In genomic region chrX:130120746-130121504, GRCh38 we compare ENCODE assay signal across 8 cellular contexts. TPM values are rescaled to one million over a fixed set of nuclear protein-coding genes. Genes with fewer than 3 reads are reported as not detected.
DNase-seq lines count a peak whose midpoint lies in the region; ATAC-seq and TF ChIP-seq lines count a peak whose summit lies in the region.

No MANE protein-coding gene starts in this region.

- H3K9me3 Mint-ChIP-seq in activated naive CD4-positive, alpha-beta T cell treated with anti-CD3 and anti-CD28 coated beads for 36 hours, result no peaks in the 10 kb centered on the region
- H3K9me3 Mint-ChIP-seq in glutamatergic neuron (ENCODE audit: unreplicated experiment), result peaks cover 2% of the 10 kb centered on the region

- H3K4me3 ChIP-seq in AG04449 (ENCODE audit: low read depth, low read length), result peak overlapping the region; percentile 41
- peak overlapping the region; percentile 22 for H3K4me3 ChIP-seq in ovary
- peak overlapping the region; percentile 42 to 54 for H3K4me3 ChIP-seq in tibial artery

- peak; percentile 68 for TF ChIP-seq CTCF in AG04449 (IDR thresholded peaks at IDR 0.05; ENCODE audit: insufficient read depth, low read length, missing control alignments)
- TF ChIP-seq CTCF in glutamatergic neuron (IDR thresholded peaks at IDR 0.05; ENCODE audit: partially characterized antibody, unreplicated experiment), result peak; percentile 55
- peak; percentile 60 to 83 (median 74) for TF ChIP-seq CTCF in ovary (IDR thresholded peaks at IDR 0.05)
- peak; percentile 66 to 71 for TF ChIP-seq CTCF in tibial artery (IDR thresholded peaks at IDR 0.05)

- peak overlapping the region; percentile 83 to 84 for H3K27ac ChIP-seq in ovary
- peak overlapping the region; percentile 75 to 77 for H3K27ac ChIP-seq in tibial artery

- H3K27ac Mint-ChIP-seq in activated naive CD4-positive, alpha-beta T cell treated with anti-CD3 and anti-CD28 coated beads for 36 hours, result no peak overlapping the region
- no peak overlapping the region for H3K27ac Mint-ChIP-seq in glutamatergic neuron (ENCODE audit: unreplicated experiment)

- peak overlapping the region; percentile 61 for H3K4me3 Mint-ChIP-seq in activated naive CD4-positive, alpha-beta T cell treated with anti-CD3 and anti-CD28 coated beads for 36 hours
- peak overlapping the region; percentile 71 for H3K4me3 Mint-ChIP-seq in glutamatergic neuron (ENCODE audit: unreplicated experiment)

- TF ChIP-seq POLR2A in ovary (IDR thresholded peaks at IDR 0.05), result no peak

- 22 to 36% (median 29%) methylated on average over 55 to 58 of the region's 58 CpGs for whole genome bisulfite sequencing in ovary, 3 donors

- peaks cover 15% of the 10 kb centered on the region for H3K4me1 Mint-ChIP-seq in activated naive CD4-positive, alpha-beta T cell treated with anti-CD3 and anti-CD28 coated beads for 36 hours (ENCODE audit: low read depth)
- H3K4me1 Mint-ChIP-seq in glutamatergic neuron (ENCODE audit: low read depth, unreplicated experiment), result peaks cover 2% of the 10 kb centered on the region

- DNase-seq in AG04449 (ENCODE audit: low read depth, low spot score), result no peak
- peak; percentile 86 for DNase-seq in RPMI8226
- peak; percentile 77 for DNase-seq in activated naive CD4-positive, alpha-beta T cell treated with anti-CD3 and anti-CD28 coated beads for 36 hours
- peak; percentile 75 for DNase-seq in glutamatergic neuron
- peak; percentile 78 to 86 (median 82) for DNase-seq in ovary
- DNase-seq in tibial artery, result peak; percentile 83 to 88

- H3K9me3 ChIP-seq in ovary (no peaks in the 10 kb centered on the region), tibial artery (no peaks in the 10 kb centered on the region)

- POLR2A ChIA-PET in AG04449 (lab: Yijun Ruan, JAX), result interaction anchor here (0.7 to 1.3 kb wide), 3 partner anchors 10 to 59 kb away, joined by 3 to 4 read pairs (median 4); no protein-coding TSS in a partner anchor

- ATAC-seq in GM18909 (IDR thresholded peaks at IDR 0.05; ENCODE audit: poor library complexity, unreplicated experiment) (peak; percentile 66), HG03175 (IDR thresholded peaks at IDR 0.05; ENCODE audit: unreplicated experiment) (peak; percentile 82)

- CTCF ChIA-PET in AG04449 (lab: Yijun Ruan, JAX), result interaction anchor here (0.6 to 4.8 kb wide), 7 partner anchors 9 to 189 kb away, joined by 3 to 37 read pairs (median 4); no protein-coding TSS in a partner anchor
- CTCF ChIA-PET in activated naive CD4-positive, alpha-beta T cell treated with anti-CD3 and anti-CD28 coated beads for 36 hours (lab: Charles Lee), result interaction anchor here (0.6 to 5.9 kb wide), 12 partner anchors 12 to 333 kb away, joined by 3 to 74 read pairs (median 4); no protein-coding TSS in a partner anchor

- H3K4me1 ChIP-seq in ovary (ENCODE audit: insufficient read depth) (peaks cover 6% of the 10 kb centered on the region), tibial artery (peaks cover 0 to 39% (median 14%) of the 10 kb centered on the region in 4 donors)

- H3K36me3 ChIP-seq in ovary, result no peaks in the 10 kb centered on the region
- no peaks in the 10 kb centered on the region for H3K36me3 ChIP-seq in tibial artery

- intact Hi-C loops in activated naive CD4-positive, alpha-beta T cell treated with anti-CD3 and anti-CD28 coated beads for 36 hours (cut with micrococcal nuclease), result loop anchor here (1.0 to 5.0 kb wide), 7 partner anchors 12 to 139 kb away; partner anchors contain the start of gene BCORL1
- intact Hi-C loops in ovary (cut with DNase I) (loop anchor here in 1 of 4 donors (2.0 kb wide), 1 partner anchor 40 kb away; no protein-coding TSS in a partner anchor), tibial artery (cut with DNase I; ENCODE audit: low total_unique reads) (loop anchor here (5.0 kb wide), 1 partner anchor 39 kb away; no protein-coding TSS in a partner anchor)

- peaks cover 2% of the 10 kb centered on the region for H3K36me3 Mint-ChIP-seq in activated naive CD4-positive, alpha-beta T cell treated with anti-CD3 and anti-CD28 coated beads for 36 hours (ENCODE audit: low read depth)
- H3K36me3 Mint-ChIP-seq in glutamatergic neuron (ENCODE audit: unreplicated experiment), result no peaks in the 10 kb centered on the region

- TF ChIP-seq EP300 in ovary (IDR thresholded peaks at IDR 0.05), result no peak

- no peaks in the 10 kb centered on the region for H3K27me3 Mint-ChIP-seq in activated naive CD4-positive, alpha-beta T cell treated with anti-CD3 and anti-CD28 coated beads for 36 hours (ENCODE audit: low read depth)
- peaks cover 2% of the 10 kb centered on the region for H3K27me3 Mint-ChIP-seq in glutamatergic neuron (ENCODE audit: unreplicated experiment)

- H3K27me3 ChIP-seq in ovary (no peaks in the 10 kb centered on the region), tibial artery (no peaks in the 10 kb centered on the region)

RNA-seq across cellular contexts. Expression of gene ELF4, which starts 10.6 kb away (rescaled TPM):
- 10 to 100 TPM; 15.8 to 16.5 TPM for total RNA-seq in activated naive CD4-positive, alpha-beta T cell treated with anti-CD3 and anti-CD28 coated beads for 36 hours
- total RNA-seq in glutamatergic neuron (ENCODE audit: unreplicated experiment), result 0.10 TPM
- total RNA-seq in ovary, result 10 to 100 TPM in 6 of 7 donors, 1 to 10 TPM in 1; 9.3 to 24.2 (median 20.2) TPM
- polyA plus RNA-seq in ovary, result 10 to 100 TPM; 13.0 to 25.6 TPM

RNA-seq across cellular contexts. Expression of gene AIFM1, which starts 44.7 kb away (rescaled TPM):
- 10 to 100 TPM; 59.4 to 63.1 TPM for total RNA-seq in activated naive CD4-positive, alpha-beta T cell treated with anti-CD3 and anti-CD28 coated beads for 36 hours
- total RNA-seq in glutamatergic neuron (ENCODE audit: unreplicated experiment), result 29.1 TPM
- total RNA-seq in ovary, result 10 to 100 TPM in 6 of 7 donors, 1 to 10 TPM in 1; 5.2 to 25.6 (median 20.5) TPM
- polyA plus RNA-seq in ovary, result 10 to 100 TPM; 11.7 to 51.4 TPM

RNA-seq across cellular contexts. Expression of gene RAB33A, which starts 50.8 kb away (rescaled TPM):
- total RNA-seq in activated naive CD4-positive, alpha-beta T cell treated with anti-CD3 and anti-CD28 coated beads for 36 hours, result 10 to 100 TPM; 11.3 to 15.1 TPM
- total RNA-seq in glutamatergic neuron (ENCODE audit: unreplicated experiment), result 13.3 TPM
- total RNA-seq in ovary, result 1 to 10 TPM in 4 of 7 donors, under 1 TPM in 3; 0.24 to 3.3 (median 2.0) TPM
- 1 to 10 TPM; 1.3 to 1.8 TPM for polyA plus RNA-seq in ovary
